Comparison of ENCODE assay signal across 8 cellular contexts in the genomic region with DNA sequence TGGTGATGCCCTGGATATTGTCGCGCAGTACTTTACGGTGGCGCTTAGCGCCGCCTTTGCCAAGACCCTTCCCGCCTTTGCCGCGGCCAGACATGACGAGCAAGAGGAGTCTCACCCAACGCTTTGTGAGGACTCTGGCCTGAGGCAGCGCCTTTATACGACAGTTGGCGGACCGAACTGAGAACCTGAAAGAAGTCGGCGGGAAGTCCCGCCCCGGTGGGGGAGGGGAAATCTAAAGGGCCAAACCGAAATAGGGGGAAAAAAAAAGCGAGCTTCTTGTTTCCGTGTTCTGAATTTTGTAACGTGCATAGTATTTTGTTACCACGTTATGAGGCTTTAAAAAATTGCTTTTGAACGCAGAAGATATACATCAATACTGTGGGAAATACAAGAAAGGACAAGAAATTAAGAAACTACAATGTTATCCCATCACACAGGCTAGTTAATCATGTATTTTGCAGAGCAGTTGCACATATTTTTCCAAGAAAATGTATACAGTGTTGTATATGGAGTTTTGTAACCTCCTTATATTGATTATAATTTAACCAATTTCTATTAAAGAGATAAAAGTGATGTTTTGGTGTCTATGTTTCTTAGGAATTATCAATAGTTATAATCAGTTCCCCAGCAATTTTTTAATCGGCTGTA.
DNase-seq lines count a peak whose midpoint lies in the region; ATAC-seq and TF ChIP-seq lines count a peak whose summit lies in the region.
"Not testable (repeated sequence)": the region's sequence is repeated elsewhere in the genome, so short reads cannot be mapped to it uniquely, and the experiment has no call there.

No MANE protein-coding gene starts in this region.

- not testable (repeated sequence) for H3K27me3 ChIP-seq in adipocyte (replicated peaks; ENCODE audit: control insufficient read depth, insufficient read depth, low read length); left ventricle myocardium inferior (ENCODE audit: low read depth); psoas muscle (ENCODE audit: insufficient read depth in 3 of 3, low read length in 2 of 3)

- 7 to 8% (median 7%) methylated on average over 18 to 21 of the region's 26 CpGs for whole genome bisulfite sequencing in psoas muscle, 3 donors

- peak overlapping the region; percentile 86 for H3K4me3 ChIP-seq in adipocyte (ENCODE audit: low read length)
- peak overlapping the region; percentile 62 for H3K4me3 ChIP-seq in left ventricle myocardium inferior
- peak overlapping the region; percentile 58 for H3K4me3 ChIP-seq in psoas muscle

- H3K4me1 ChIP-seq in adipocyte (ENCODE audit: control insufficient read depth, insufficient read depth, low read length) (peaks cover 18% of the 10 kb centered on the region), left ventricle myocardium inferior (peaks cover 23% of the 10 kb centered on the region)
- not testable (repeated sequence) for H3K4me1 ChIP-seq in psoas muscle

- not testable (repeated sequence) for TF ChIP-seq CTCF in 22Rv1 (IDR thresholded peaks at IDR 0.05); left ventricle myocardium inferior (IDR thresholded peaks at IDR 0.05; ENCODE audit: borderline replicate concordance); psoas muscle (IDR thresholded peaks at IDR 0.05)

- not testable (repeated sequence) for H3K36me3 ChIP-seq in adipocyte (ENCODE audit: control insufficient read depth, insufficient read depth, low read length, severe bottlenecking); left ventricle myocardium inferior; psoas muscle (ENCODE audit: insufficient read depth in 1 of 2, low read depth in 1 of 2)

- H3K27ac ChIP-seq in 22Rv1 (peak overlapping the region; percentile 100), left ventricle myocardium inferior (replicated peaks) (peak overlapping the region; percentile 58)
- not testable (repeated sequence) for H3K27ac ChIP-seq in psoas muscle

- intact Hi-C loops in left ventricle myocardium inferior (cut with micrococcal nuclease); psoas muscle (cut with DNase I): not testable (repeated sequence)

- ATAC-seq in GM18873 (IDR thresholded peaks at IDR 0.05; ENCODE audit: low FRiP score, unreplicated experiment) = peak; percentile 58
- peak; percentile 85 for ATAC-seq in HG02981 (IDR thresholded peaks at IDR 0.05; ENCODE audit: unreplicated experiment)
- ATAC-seq in psoas muscle = peak; percentile 62 to 88 (median 76)

- not testable (repeated sequence) for H3K9me3 ChIP-seq in adipocyte (ENCODE audit: control insufficient read depth, low read length); left ventricle myocardium inferior (replicated peaks); psoas muscle

- peak overlapping the region; percentile 68 for H3K9ac ChIP-seq in adipocyte (ENCODE audit: low read length)

- DNase-seq in NCI-H146 treated with DMSO at 0.1 percent for 48 hours (lab: John Stamatoyannopoulos, UW; ENCODE audit: unreplicated experiment) (peak; percentile 68), T-helper 1 cell (peak; percentile 41 to 85 (median 57)), adipocyte (ENCODE audit: low read depth) (peak; percentile 58), left ventricle myocardium inferior (peak; percentile 64), psoas muscle (peak; percentile 56 to 70)
